Comparison of ENCODE assay signal across 11 cellular contexts in the genomic region with DNA sequence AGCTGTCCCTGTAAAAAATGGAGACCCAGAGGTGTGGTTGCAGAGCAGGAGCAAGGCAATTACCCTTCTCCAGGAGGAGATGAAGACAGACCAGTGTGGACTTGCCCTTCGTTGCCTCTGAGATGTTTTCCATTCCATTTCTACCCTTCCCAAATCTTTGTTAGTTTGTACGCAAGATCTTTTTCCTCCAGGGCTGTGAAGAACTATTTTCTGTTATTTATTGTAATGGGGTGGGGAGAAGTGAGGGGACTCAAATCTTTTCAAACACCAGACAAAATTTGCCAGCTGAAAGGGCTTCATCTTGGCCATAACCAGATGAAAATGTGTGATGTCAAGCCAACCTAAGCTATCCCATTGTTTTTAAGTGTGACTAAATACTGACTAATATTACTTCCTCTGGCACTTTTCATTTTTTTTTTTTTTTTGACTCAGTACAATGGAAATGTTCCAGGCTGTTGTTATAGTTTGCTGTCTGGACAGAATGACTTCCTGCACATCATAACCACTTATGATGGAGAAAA.
DNase-seq lines count a peak whose midpoint lies in the region; ATAC-seq and TF ChIP-seq lines count a peak whose summit lies in the region.
"Had no signal": no experiment of that assay in that cellular context is flagged by ENCODE, and none has a peak within 500 bp of the region (broad histone marks: within the 10 kb centered on the region; RNA-seq: fewer than 3 reads in every experiment).

No MANE protein-coding gene starts in this region.

- CTCF ChIA-PET in activated naive CD4-positive, alpha-beta T cell treated with anti-CD3 and anti-CD28 coated beads, Interleukin-2, amount 10 ng/mL, durations not matched to agents 7 days and 5 days (lab: Charles Lee): interaction anchor here (1.4 kb wide), 1 partner anchor 54 kb away, joined by 3 read pairs; no protein-coding TSS in a partner anchor

- H3K36me3 ChIP-seq in uterus: no peaks in the 10 kb centered on the region

- ATAC-seq in activated naive CD4-positive, alpha-beta T cell treated with anti-CD3 and anti-CD28 coated beads, Interleukin-2, amount 50 U/mL, for 72 hours: peak; percentile 38 to 39
- ATAC-seq in GM18868 (IDR thresholded peaks at IDR 0.05; ENCODE audit: unreplicated experiment): no peak
- no peak for ATAC-seq in GM21529 (IDR thresholded peaks at IDR 0.05; ENCODE audit: unreplicated experiment)

- H3K27me3 ChIP-seq in uterus: no peaks in the 10 kb centered on the region

- no peaks in the 10 kb centered on the region for H3K4me1 ChIP-seq in uterus

- intact Hi-C loops in uterus (cut with DNase I; ENCODE audit: low total_unique reads): no loop called here

- peaks cover 3% of the 10 kb centered on the region for H3K27me3 Mint-ChIP-seq in activated naive CD4-positive, alpha-beta T cell treated with anti-CD3 and anti-CD28 coated beads, Interleukin-2, amount 10 ng/mL, durations not matched to agents 7 days and 5 days
- no peaks in the 10 kb centered on the region for H3K27me3 Mint-ChIP-seq in chondrocyte (ENCODE audit: low read depth)
- H3K27me3 Mint-ChIP-seq in glutamatergic neuron (ENCODE audit: unreplicated experiment): peaks cover 2% of the 10 kb centered on the region
- H3K27me3 Mint-ChIP-seq: activated T-cell treated with anti-CD3 and anti-CD28 coated beads, Interleukin-2, amount 50 U/mL, for 24 hours had no signal

- no peak for DNase-seq in activated naive CD4-positive, alpha-beta T cell treated with anti-CD3 and anti-CD28 coated beads, Interleukin-2, amount 50 U/mL, for 72 hours (ENCODE audit: low spot score in 2 of 2)
- no peak for DNase-seq in activated naive CD4-positive, alpha-beta T cell treated with anti-CD3 and anti-CD28 coated beads, Interleukin-2, amount 10 ng/mL, durations not matched to agents 7 days and 5 days
- DNase-seq in chondrocyte (ENCODE audit: low spot score): no peak
- peak; percentile 79 for DNase-seq in kidney tubule cell (ENCODE audit: low spot score)
- DNase-seq in uterus: no peak
- no peak for DNase-seq in glutamatergic neuron
- DNase-seq: activated T-cell treated with anti-CD3 and anti-CD28 coated beads, Interleukin-2, amount 50 U/mL, for 24 hours; NCI-H1105; small intestine had no signal

- TF ChIP-seq CTCF in chondrocyte (IDR thresholded peaks at IDR 0.05) (no peak), uterus (IDR thresholded peaks at IDR 0.05) (no peak), glutamatergic neuron (IDR thresholded peaks at IDR 0.05; ENCODE audit: partially characterized antibody, unreplicated experiment) (no peak)

- no peak overlapping the region for H3K4me3 ChIP-seq in uterus

- TF ChIP-seq POLR2A in uterus (IDR thresholded peaks at IDR 0.05): no peak

- H3K27ac Mint-ChIP-seq in activated naive CD4-positive, alpha-beta T cell treated with anti-CD3 and anti-CD28 coated beads, Interleukin-2, amount 50 U/mL, for 72 hours: no peak overlapping the region
- no peak overlapping the region for H3K27ac Mint-ChIP-seq in activated naive CD4-positive, alpha-beta T cell treated with anti-CD3 and anti-CD28 coated beads, Interleukin-2, amount 10 ng/mL, durations not matched to agents 7 days and 5 days
- H3K27ac Mint-ChIP-seq in chondrocyte (ENCODE audit: unreplicated experiment) (peak overlapping the region; percentile 75), glutamatergic neuron (ENCODE audit: unreplicated experiment) (no peak overlapping the region)
- H3K27ac Mint-ChIP-seq: activated T-cell treated with anti-CD3 and anti-CD28 coated beads, Interleukin-2, amount 50 U/mL, for 24 hours had no signal

- H3K9me3 Mint-ChIP-seq in activated naive CD4-positive, alpha-beta T cell treated with anti-CD3 and anti-CD28 coated beads, Interleukin-2, amount 50 U/mL, for 72 hours: peaks cover 0 to 5% of the 10 kb centered on the region in 2 donors
- H3K9me3 Mint-ChIP-seq in activated naive CD4-positive, alpha-beta T cell treated with anti-CD3 and anti-CD28 coated beads, Interleukin-2, amount 10 ng/mL, durations not matched to agents 7 days and 5 days: no peaks in the 10 kb centered on the region
- H3K9me3 Mint-ChIP-seq in chondrocyte (ENCODE audit: low read depth) (peaks cover 9% of the 10 kb centered on the region), glutamatergic neuron (ENCODE audit: unreplicated experiment) (peaks cover 5% of the 10 kb centered on the region)
- H3K9me3 Mint-ChIP-seq: activated T-cell treated with anti-CD3 and anti-CD28 coated beads, Interleukin-2, amount 50 U/mL, for 24 hours had no signal

- H3K4me3 Mint-ChIP-seq in activated naive CD4-positive, alpha-beta T cell treated with anti-CD3 and anti-CD28 coated beads, Interleukin-2, amount 10 ng/mL, durations not matched to agents 7 days and 5 days: no peak overlapping the region
- H3K4me3 Mint-ChIP-seq in chondrocyte (ENCODE audit: unreplicated experiment) (no peak overlapping the region), glutamatergic neuron (ENCODE audit: unreplicated experiment) (no peak overlapping the region)
- H3K4me3 Mint-ChIP-seq: activated T-cell treated with anti-CD3 and anti-CD28 coated beads, Interleukin-2, amount 50 U/mL, for 24 hours had no signal

- no peaks in the 10 kb centered on the region for H3K9me3 ChIP-seq in uterus

- H3K27ac ChIP-seq in uterus: peak overlapping the region; percentile 19 to 50

- peaks cover 0 to under 1% of the 10 kb centered on the region in 2 donors for H3K36me3 Mint-ChIP-seq in activated naive CD4-positive, alpha-beta T cell treated with anti-CD3 and anti-CD28 coated beads, Interleukin-2, amount 50 U/mL, for 72 hours
- H3K36me3 Mint-ChIP-seq in activated naive CD4-positive, alpha-beta T cell treated with anti-CD3 and anti-CD28 coated beads, Interleukin-2, amount 10 ng/mL, durations not matched to agents 7 days and 5 days: no peaks in the 10 kb centered on the region
- peaks cover 13% of the 10 kb centered on the region for H3K36me3 Mint-ChIP-seq in chondrocyte (ENCODE audit: low read depth)
- H3K36me3 Mint-ChIP-seq in glutamatergic neuron (ENCODE audit: unreplicated experiment): no peaks in the 10 kb centered on the region

- no peaks in the 10 kb centered on the region for H3K4me1 Mint-ChIP-seq in activated naive CD4-positive, alpha-beta T cell treated with anti-CD3 and anti-CD28 coated beads, Interleukin-2, amount 10 ng/mL, durations not matched to agents 7 days and 5 days
- peaks cover 49% of the 10 kb centered on the region for H3K4me1 Mint-ChIP-seq in chondrocyte (ENCODE audit: low read depth)
- no peaks in the 10 kb centered on the region for H3K4me1 Mint-ChIP-seq in glutamatergic neuron (ENCODE audit: low read depth, unreplicated experiment)

Comparison
In these comparisons a context has a peak if more than half of its experiments do, and no peak if none do; other contexts are left out.
1. ATAC-seq: peak in activated naive CD4-positive, alpha-beta T cell treated with anti-CD3 and anti-CD28 coated beads, Interleukin-2, amount 50 U/mL, for 72 hours (2 of 2); none in GM18868 (single experiment) and GM21529 (single experiment).